ENCODE assay signal across 1 cellular context in the genomic region with DNA sequence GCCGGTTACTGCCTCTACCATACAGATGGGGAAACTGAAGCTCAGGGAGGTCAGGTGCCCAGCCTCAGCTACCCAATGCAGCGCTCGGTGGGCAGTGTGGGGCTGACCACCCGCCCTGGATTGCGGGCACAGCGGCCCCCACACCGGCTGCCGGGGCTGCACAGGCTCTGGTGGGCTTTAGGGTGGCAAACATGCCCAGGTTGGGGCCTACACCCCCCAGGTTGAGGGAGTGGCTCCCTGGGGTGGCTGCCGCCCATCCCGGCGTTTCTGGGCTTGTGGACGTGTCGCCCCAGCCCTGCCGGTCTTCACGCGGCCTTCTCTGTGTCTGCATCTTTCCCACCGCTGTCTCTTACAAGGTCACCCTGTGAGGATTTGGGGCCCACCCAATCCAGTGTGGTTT.
TF ChIP-seq lines count a peak whose summit lies in the region.

No MANE protein-coding gene starts in this region.

TF ChIP-seq in H1, 55 proteins besides CTCF, POLR2A, EP300 and RAD21:
- TF ChIP-seq CBX8 (IDR thresholded peaks at IDR 0.05; ENCODE audit: borderline replicate concordance, low read depth, low read length) (no peak), EZH2 (IDR thresholded peaks at IDR 0.05; ENCODE audit: low read depth, low read length, severe bottlenecking) (no peak), CEBPB (IDR thresholded peaks at IDR 0.05; ENCODE audit: low read depth, low read length) (no peak), KDM1A (IDR thresholded peaks at IDR 0.05; ENCODE audit: borderline replicate concordance, low read length) (no peak), TAF7 (optimal IDR thresholded peaks at IDR 0.05; ENCODE audit: borderline replicate concordance, low read depth, low read length) (no peak), ASH2L (IDR thresholded peaks at IDR 0.05; ENCODE audit: low read length) (no peak), TBP (IDR thresholded peaks at IDR 0.05; ENCODE audit: low read depth, low read length) (no peak), NRF1 (IDR thresholded peaks at IDR 0.05; ENCODE audit: low read depth, low read length) (no peak), PHF8 (conservative IDR thresholded peaks at IDR 0.05; ENCODE audit: low read depth, low read length) (no peak), RNF2 (IDR thresholded peaks at IDR 0.05; ENCODE audit: borderline replicate concordance, low read depth, low read length, missing control alignments, poor library complexity, severe bottlenecking) (no peak), TAF1 (IDR thresholded peaks at IDR 0.05; ENCODE audit: low read depth, low read length) (no peak), POU5F1 (IDR thresholded peaks at IDR 0.05; ENCODE audit: low read depth, low read length) (no peak), SP1 (IDR thresholded peaks at IDR 0.05; ENCODE audit: low read depth, low read length) (no peak), RFX5 (IDR thresholded peaks at IDR 0.05; ENCODE audit: borderline replicate concordance, low read depth, low read length) (no peak), SIX5 (IDR thresholded peaks at IDR 0.05; ENCODE audit: low read depth, low read length) (no peak), CTBP2 (IDR thresholded peaks at IDR 0.05; ENCODE audit: borderline replicate concordance, insufficient read depth, insufficient read length, low read length) (no peak), POLR2AphosphoS5 (IDR thresholded peaks at IDR 0.05; ENCODE audit: low read depth, low read length) (no peak)
- TF ChIP-seq, protein P1, sequence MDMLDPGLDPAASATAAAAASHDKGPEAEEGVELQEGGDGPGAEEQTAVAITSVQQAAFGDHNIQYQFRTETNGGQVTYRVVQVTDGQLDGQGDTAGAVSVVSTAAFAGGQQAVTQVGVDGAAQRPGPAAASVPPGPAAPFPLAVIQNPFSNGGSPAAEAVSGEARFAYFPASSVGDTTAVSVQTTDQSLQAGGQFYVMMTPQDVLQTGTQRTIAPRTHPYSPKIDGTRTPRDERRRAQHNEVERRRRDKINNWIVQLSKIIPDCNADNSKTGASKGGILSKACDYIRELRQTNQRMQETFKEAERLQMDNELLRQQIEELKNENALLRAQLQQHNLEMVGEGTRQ (IDR thresholded peaks at IDR 0.05; ENCODE audit: low read length), result no peak
